Comparison of ENCODE assay signal across 24 cellular contexts in the genomic region with DNA sequence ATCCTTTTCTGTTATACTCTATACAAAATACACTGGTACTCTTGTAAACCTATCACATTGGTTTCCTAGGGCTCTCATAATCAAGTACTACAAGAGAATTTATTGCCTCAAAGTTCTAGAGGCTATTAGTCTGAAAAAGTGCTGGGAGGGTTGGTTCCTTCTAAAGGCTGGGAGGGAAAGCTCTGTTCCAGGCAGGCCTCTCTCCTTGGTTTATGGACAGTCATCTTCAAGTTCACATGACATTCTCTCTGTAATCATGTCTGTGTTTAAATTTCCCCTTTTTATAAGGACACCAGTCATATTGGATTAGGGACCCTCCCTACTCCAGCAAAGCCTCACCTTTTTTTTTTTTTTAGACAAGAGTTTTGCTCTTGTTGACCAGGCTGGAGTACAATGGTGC.
"Had no signal": no experiment of that assay in that cellular context is flagged by ENCODE, and none has a peak within 500 bp of the region (broad histone marks: within the 10 kb centered on the region; RNA-seq: fewer than 3 reads in every experiment).

No MANE protein-coding gene starts in this region.

- DNase-seq: effector CD8-positive, alpha-beta T cell; effector memory CD8-positive, alpha-beta T cell; endodermal cell; erythroblast; esophagus squamous epithelium; foreskin fibroblast; foreskin melanocyte; gastrocnemius medialis; glutamatergic neuron; head of caudate nucleus; heart right ventricle; hippocampal formation; left cardiac atrium; left lung; left ventricle myocardium superior; lower lobe of right lung; mammary epithelial cell; mucosa of descending colon; naive B cell had no signal

- H3K4me1 ChIP-seq: esophagus squamous epithelium, gastrocnemius medialis, lower lobe of right lung had no signal

- H3K27me3 ChIP-seq: esophagus squamous epithelium, gastrocnemius medialis, heart right ventricle, left lung had no signal

- H3K27me3 Mint-ChIP-seq: effector memory CD8-positive, alpha-beta T cell; memory B cell; naive B cell had no signal

- H3K4me3 ChIP-seq: coronary artery, esophagus squamous epithelium, gastrocnemius medialis, heart right ventricle, left lung, lower lobe of right lung, mucosa of descending colon had no signal

- ATAC-seq: effector memory CD8-positive, alpha-beta T cell; esophagus mucosa; gastrocnemius medialis; heart right ventricle; left cardiac atrium; left lung; left ventricle myocardium superior; lower lobe of right lung; mucosa of descending colon had no signal

- H3K27ac ChIP-seq: coronary artery, epithelial cell of prostate, esophagus squamous epithelium, gastrocnemius medialis, heart right ventricle, left lung, lower lobe of right lung had no signal

- H3K27ac Mint-ChIP-seq: effector memory CD8-positive, alpha-beta T cell; endodermal cell; memory B cell; mesothelial cell of epicardium had no signal

- H3K4me3 Mint-ChIP-seq: effector memory CD8-positive, alpha-beta T cell; endodermal cell; memory B cell; mesothelial cell of epicardium; naive B cell had no signal
